Comparison of ENCODE assay signal across 7 cellular contexts in the genomic region with DNA sequence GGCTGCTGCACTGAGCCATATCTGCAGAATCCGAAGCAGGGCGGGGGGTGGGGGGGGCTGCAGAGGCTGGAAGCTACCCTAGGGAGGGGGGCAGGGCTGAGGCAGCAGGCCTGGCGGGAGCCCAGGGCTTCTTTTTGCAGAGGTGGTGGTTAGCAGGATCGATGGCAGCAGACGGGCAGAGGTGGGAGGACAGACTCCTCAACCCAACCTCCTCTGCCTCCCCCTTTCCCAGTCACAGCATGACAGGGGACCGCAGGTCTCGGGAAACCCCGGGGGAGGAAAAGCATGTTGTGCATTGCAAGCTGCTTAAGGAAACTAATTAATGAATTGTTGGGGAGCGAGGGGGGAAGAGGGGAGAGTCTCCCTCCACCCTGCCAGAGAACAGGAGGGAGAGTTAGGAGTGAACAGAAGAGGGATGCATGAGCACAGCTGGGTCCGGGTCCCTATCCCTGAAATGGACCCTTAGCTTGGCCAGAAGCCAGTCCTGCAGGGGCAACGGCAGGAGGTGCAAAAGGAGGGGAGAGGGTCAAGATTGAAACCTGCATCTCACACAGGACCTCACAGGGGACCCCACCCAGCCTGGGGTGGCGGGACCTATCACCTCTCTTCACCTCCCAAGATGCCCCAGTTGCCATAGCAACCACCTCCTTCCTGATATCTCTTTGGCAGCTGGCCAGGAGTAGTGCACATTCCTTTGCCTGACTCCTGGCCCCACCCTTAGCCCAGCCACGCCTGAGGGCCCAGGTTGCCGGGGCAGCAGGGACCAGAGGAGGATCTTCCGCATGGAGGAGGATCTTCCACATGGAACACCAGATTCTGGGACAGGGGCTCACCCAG. TPM values are rescaled to one million over a fixed set of nuclear protein-coding genes. Genes with fewer than 3 reads are reported as not detected.
DNase-seq lines count a peak whose midpoint lies in the region; ATAC-seq and TF ChIP-seq lines count a peak whose summit lies in the region.
"Had no signal": no experiment of that assay in that cellular context is flagged by ENCODE, and none has a peak within 500 bp of the region (broad histone marks: within the 10 kb centered on the region; RNA-seq: fewer than 3 reads in every experiment).

No MANE protein-coding gene starts in this region.

- peak; percentile 39 to 55 for DNase-seq in NCI-H524 (lab: John Stamatoyannopoulos, UW)
- DNase-seq in NCI-H524 treated with DMSO at 0.1 percent for 48 hours (lab: John Stamatoyannopoulos, UW) = no peak
- peak; percentile 94 for DNase-seq in RWPE2 (ENCODE audit: low spot score)
- DNase-seq in mucosa of descending colon = peak; percentile 79 to 89 (median 80)
- no peak for DNase-seq in osteocyte (ENCODE audit: extremely low spot score, unreplicated experiment)
- DNase-seq: NCI-H1436 treated with DMSO at 0.1 percent for 48 hours had no signal

- H3K27me3 ChIP-seq in RWPE2 (ENCODE audit: insufficient read depth, poor library complexity, severe bottlenecking) = peaks cover 26% of the 10 kb centered on the region

- peaks cover 21% of the 10 kb centered on the region for H3K27me3 Mint-ChIP-seq in osteocyte (ENCODE audit: unreplicated experiment)

- ATAC-seq in RWPE2 (ENCODE audit: low read depth) = peak; percentile 51; the same call in 2 of the 3 replicates
- peak; percentile 27 for ATAC-seq in mucosa of descending colon
- no peak for ATAC-seq in HG03469 (IDR thresholded peaks at IDR 0.05; ENCODE audit: unreplicated experiment)

- H3K27ac ChIP-seq in RWPE2 (ENCODE audit: poor library complexity, severe bottlenecking) = no peak overlapping the region

- intact Hi-C loops in mucosa of descending colon (cut with DNase I, micrococcal nuclease) = no loop called here

- H3K27ac Mint-ChIP-seq in osteocyte (ENCODE audit: unreplicated experiment) = no peak overlapping the region

- H3K4me1 Mint-ChIP-seq in osteocyte (ENCODE audit: unreplicated experiment) = peaks cover 39% of the 10 kb centered on the region

- H3K4me3 ChIP-seq in RWPE2 (ENCODE audit: severe bottlenecking) (no peak overlapping the region), mucosa of descending colon (no peak overlapping the region)

- no peaks in the 10 kb centered on the region for H3K9me3 ChIP-seq in RWPE2 (ENCODE audit: severe bottlenecking)
- no peaks in the 10 kb centered on the region for H3K9me3 ChIP-seq in mucosa of descending colon

- H3K4me3 Mint-ChIP-seq in osteocyte (ENCODE audit: unreplicated experiment) = no peak overlapping the region

- H3K4me1 ChIP-seq in RWPE2 (ENCODE audit: insufficient read depth, poor library complexity, severe bottlenecking) (peaks cover 4% of the 10 kb centered on the region), mucosa of descending colon (ENCODE audit: low read depth) (peaks cover 12% of the 10 kb centered on the region)

- no peaks in the 10 kb centered on the region for H3K36me3 ChIP-seq in RWPE2 (ENCODE audit: low read depth)
- H3K36me3 ChIP-seq in mucosa of descending colon (ENCODE audit: low read depth) = no peaks in the 10 kb centered on the region

- H3K36me3 Mint-ChIP-seq in osteocyte (ENCODE audit: unreplicated experiment) = no peaks in the 10 kb centered on the region

- H3K9me3 Mint-ChIP-seq in osteocyte (ENCODE audit: unreplicated experiment) = no peaks in the 10 kb centered on the region

- TF ChIP-seq CTCF in RWPE2 (IDR thresholded peaks at IDR 0.05; ENCODE audit: poor library complexity, severe bottlenecking) = no peak
- no peak for TF ChIP-seq CTCF in mucosa of descending colon (IDR thresholded peaks at IDR 0.05)
- no peak for TF ChIP-seq CTCF in osteocyte (IDR thresholded peaks at IDR 0.05)

RNA-seq across cellular contexts. Expression of a gene that starts 1.8 kb away (rescaled TPM):
- total RNA-seq in mucosa of descending colon (1 to 10 TPM in 1 of 3 donors, not detected in 2; 1.5 TPM), osteocyte (0.50 TPM in 1 of 2 replicates, not detected in the other)

RNA-seq across cellular contexts. Expression of a gene that starts 6.2 kb away (rescaled TPM):
- total RNA-seq in mucosa of descending colon (10 to 100 TPM; 13.3 to 71.0 (median 15.4) TPM), osteocyte (0.86 TPM in 1 of 2 replicates, not detected in the other)

RNA-seq across cellular contexts. Expression of a gene that starts 9.7 kb away (rescaled TPM):
- total RNA-seq in mucosa of descending colon (10 to 100 TPM in 2 of 3 donors, 1 to 10 TPM in 1; 9.1 to 20.8 (median 17.9) TPM), osteocyte (81.0 and 86.6 TPM in 2 replicates)

RNA-seq across cellular contexts. Expression of a gene that starts 10.0 kb away (rescaled TPM):
- 10 to 100 TPM; 14.1 to 38.8 (median 31.1) TPM for total RNA-seq in mucosa of descending colon
- 0.32 and 0.34 TPM in 2 replicates for total RNA-seq in osteocyte

RNA-seq across cellular contexts. Expression of a gene that starts 29.2 kb away (rescaled TPM):
- total RNA-seq in mucosa of descending colon (1,000 to 10,000 TPM; 1,086 to 3,973 (median 3,185) TPM), osteocyte (not detected in 2 replicates)

Comparison
In these comparisons a context has a peak if more than half of its experiments do, and no peak if none do; other contexts are left out.
1. DNase-seq: peak in NCI-H524 (2 of 2), RWPE2 (single experiment) and mucosa of descending colon (3 of 3); none in NCI-H524 treated with DMSO at 0.1 percent for 48 hours (single experiment) and osteocyte (single experiment).